1 cellular context compared by ENCODE assay signal in genomic region chr3:128685001-128685726, GRCh38.
TF ChIP-seq lines count a peak whose summit lies in the region.

No MANE protein-coding gene starts in this region.

TF ChIP-seq in HepG2, 621 proteins besides CTCF, POLR2A, EP300 and RAD21 (continued from another document):
- TF ChIP-seq ZNF414 (CRISPR knock-in tag; IDR thresholded peaks at IDR 0.05) (no peak), ZNF747 (CRISPR knock-in tag; IDR thresholded peaks at IDR 0.05; ENCODE audit: borderline replicate concordance) (no peak), HNRNPH1 (optimal IDR thresholded peaks at IDR 0.05; ENCODE audit: low read depth, low read length) (no peak), STAG1 (CRISPR knock-in tag; IDR thresholded peaks at IDR 0.05) (no peak), NFE2L1 (CRISPR knock-in tag; IDR thresholded peaks at IDR 0.05; ENCODE audit: borderline replicate concordance) (no peak), U2AF1 (optimal IDR thresholded peaks at IDR 0.05; ENCODE audit: low read depth, low read length) (no peak), THAP7 (CRISPR knock-in tag; IDR thresholded peaks at IDR 0.05) (no peak), HMGA1 (CRISPR knock-in tag; conservative IDR thresholded peaks at IDR 0.05) (no peak), ZNF180 (CRISPR knock-in tag; IDR thresholded peaks at IDR 0.05; ENCODE audit: borderline replicate concordance, low read depth) (no peak), NBN (conservative IDR thresholded peaks at IDR 0.05) (no peak), SAP130 (CRISPR knock-in tag; IDR thresholded peaks at IDR 0.05; ENCODE audit: low read depth) (no peak)
